In the genomic region with DNA sequence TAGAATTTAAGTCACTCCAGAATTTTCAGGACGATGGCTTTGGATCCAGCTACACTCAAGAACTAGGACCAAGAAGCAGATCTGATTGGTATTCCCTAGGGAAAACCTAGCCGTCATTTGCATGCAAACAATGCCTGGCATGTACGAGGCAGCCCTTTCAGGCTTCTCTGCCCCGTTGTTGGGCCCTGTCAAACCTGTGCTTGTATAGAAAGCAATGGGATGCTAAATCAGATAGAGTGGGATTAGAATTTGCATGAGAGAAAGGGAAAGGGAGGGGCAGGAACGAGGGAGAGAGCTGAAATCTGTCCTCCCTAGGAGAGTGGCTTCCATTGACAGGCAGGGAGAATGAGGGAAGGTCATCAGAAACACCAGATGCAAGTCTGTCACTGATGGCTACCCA, we compare ENCODE assay signal across 2 cellular contexts.
TF ChIP-seq lines count a peak whose summit lies in the region.

No MANE protein-coding gene starts in this region.

TF ChIP-seq in GM23338, 12 proteins besides CTCF, POLR2A, EP300 and RAD21:
- TF ChIP-seq STAT1 (IDR thresholded peaks at IDR 0.05; ENCODE audit: unreplicated experiment) (no peak), ZNF114 (CRISPR knock-in tag; IDR thresholded peaks at IDR 0.05) (no peak), JUNB (IDR thresholded peaks at IDR 0.05; ENCODE audit: unreplicated experiment) (no peak), NANOG (IDR thresholded peaks at IDR 0.05; ENCODE audit: borderline replicate concordance) (no peak)
- TF ChIP-seq, protein P1, sequence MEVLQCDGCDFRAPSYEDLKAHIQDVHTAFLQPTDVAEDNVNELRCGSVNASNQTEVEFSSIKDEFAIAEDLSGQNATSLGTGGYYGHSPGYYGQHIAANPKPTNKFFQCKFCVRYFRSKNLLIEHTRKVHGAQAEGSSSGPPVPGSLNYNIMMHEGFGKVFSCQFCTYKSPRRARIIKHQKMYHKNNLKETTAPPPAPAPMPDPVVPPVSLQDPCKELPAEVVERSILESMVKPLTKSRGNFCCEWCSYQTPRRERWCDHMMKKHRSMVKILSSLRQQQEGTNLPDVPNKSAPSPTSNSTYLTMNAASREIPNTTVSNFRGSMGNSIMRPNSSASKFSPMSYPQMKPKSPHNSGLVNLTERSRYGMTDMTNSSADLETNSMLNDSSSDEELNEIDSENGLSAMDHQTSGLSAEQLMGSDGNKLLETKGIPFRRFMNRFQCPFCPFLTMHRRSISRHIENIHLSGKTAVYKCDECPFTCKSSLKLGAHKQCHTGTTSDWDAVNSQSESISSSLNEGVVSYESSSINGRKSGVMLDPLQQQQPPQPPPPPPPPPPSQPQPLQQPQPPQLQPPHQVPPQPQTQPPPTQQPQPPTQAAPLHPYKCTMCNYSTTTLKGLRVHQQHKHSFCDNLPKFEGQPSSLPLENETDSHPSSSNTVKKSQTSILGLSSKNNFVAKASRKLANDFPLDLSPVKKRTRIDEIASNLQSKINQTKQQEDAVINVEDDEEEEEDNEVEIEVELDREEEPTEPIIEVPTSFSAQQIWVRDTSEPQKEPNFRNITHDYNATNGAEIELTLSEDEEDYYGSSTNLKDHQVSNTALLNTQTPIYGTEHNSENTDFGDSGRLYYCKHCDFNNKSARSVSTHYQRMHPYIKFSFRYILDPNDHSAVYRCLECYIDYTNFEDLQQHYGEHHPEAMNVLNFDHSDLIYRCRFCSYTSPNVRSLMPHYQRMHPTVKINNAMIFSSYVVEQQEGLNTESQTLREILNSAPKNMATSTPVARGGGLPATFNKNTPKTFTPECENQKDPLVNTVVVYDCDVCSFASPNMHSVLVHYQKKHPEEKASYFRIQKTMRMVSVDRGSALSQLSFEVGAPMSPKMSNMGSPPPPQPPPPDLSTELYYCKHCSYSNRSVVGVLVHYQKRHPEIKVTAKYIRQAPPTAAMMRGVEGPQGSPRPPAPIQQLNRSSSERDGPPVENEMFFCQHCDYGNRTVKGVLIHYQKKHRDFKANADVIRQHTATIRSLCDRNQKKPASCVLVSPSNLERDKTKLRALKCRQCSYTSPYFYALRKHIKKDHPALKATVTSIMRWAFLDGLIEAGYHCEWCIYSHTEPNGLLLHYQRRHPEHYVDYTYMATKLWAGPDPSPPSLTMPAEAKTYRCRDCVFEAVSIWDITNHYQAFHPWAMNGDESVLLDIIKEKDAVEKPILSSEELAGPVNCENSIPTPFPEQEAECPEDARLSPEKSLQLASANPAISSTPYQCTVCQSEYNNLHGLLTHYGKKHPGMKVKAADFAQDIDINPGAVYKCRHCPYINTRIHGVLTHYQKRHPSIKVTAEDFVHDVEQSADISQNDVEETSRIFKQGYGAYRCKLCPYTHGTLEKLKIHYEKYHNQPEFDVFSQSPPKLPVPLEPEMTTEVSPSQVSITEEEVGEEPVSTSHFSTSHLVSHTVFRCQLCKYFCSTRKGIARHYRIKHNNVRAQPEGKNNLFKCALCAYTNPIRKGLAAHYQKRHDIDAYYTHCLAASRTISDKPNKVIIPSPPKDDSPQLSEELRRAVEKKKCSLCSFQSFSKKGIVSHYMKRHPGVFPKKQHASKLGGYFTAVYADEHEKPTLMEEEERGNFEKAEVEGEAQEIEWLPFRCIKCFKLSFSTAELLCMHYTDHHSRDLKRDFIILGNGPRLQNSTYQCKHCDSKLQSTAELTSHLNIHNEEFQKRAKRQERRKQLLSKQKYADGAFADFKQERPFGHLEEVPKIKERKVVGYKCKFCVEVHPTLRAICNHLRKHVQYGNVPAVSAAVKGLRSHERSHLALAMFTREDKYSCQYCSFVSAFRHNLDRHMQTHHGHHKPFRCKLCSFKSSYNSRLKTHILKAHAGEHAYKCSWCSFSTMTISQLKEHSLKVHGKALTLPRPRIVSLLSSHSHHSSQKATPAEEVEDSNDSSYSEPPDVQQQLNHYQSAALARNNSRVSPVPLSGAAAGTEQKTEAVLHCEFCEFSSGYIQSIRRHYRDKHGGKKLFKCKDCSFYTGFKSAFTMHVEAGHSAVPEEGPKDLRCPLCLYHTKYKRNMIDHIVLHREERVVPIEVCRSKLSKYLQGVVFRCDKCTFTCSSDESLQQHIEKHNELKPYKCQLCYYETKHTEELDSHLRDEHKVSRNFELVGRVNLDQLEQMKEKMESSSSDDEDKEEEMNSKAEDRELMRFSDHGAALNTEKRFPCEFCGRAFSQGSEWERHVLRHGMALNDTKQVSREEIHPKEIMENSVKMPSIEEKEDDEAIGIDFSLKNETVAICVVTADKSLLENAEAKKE (CRISPR knock-in tag; IDR thresholded peaks at IDR 0.05): no peak
- TF ChIP-seq, protein P2, sequence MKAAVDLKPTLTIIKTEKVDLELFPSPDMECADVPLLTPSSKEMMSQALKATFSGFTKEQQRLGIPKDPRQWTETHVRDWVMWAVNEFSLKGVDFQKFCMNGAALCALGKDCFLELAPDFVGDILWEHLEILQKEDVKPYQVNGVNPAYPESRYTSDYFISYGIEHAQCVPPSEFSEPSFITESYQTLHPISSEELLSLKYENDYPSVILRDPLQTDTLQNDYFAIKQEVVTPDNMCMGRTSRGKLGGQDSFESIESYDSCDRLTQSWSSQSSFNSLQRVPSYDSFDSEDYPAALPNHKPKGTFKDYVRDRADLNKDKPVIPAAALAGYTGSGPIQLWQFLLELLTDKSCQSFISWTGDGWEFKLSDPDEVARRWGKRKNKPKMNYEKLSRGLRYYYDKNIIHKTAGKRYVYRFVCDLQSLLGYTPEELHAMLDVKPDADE (IDR thresholded peaks at IDR 0.05): no peak

TF ChIP-seq in H1, 55 proteins besides CTCF, POLR2A, EP300 and RAD21:
- TF ChIP-seq NRF1 (IDR thresholded peaks at IDR 0.05; ENCODE audit: low read depth, low read length) (no peak), HDAC2 (IDR thresholded peaks at IDR 0.05; ENCODE audit: borderline replicate concordance in 1 of 2, low read depth in 2 of 2, low read length in 2 of 2) (0 out of 4 replicates have a peak, but pooled peaks of 1 of the 2 experiments have one; percentile 29), CTBP2 (IDR thresholded peaks at IDR 0.05; ENCODE audit: borderline replicate concordance, insufficient read depth, insufficient read length, low read length) (peak; percentile 37), YY1 (IDR thresholded peaks at IDR 0.05; ENCODE audit: low read depth, low read length) (0 out of 2 replicates have a peak, but pooled peaks have one; percentile 44), SIN3A (conservative IDR thresholded peaks at IDR 0.05 in 1 of 2, IDR thresholded peaks at IDR 0.05 in 1 of 2; ENCODE audit: low read depth in 1 of 2, low read length in 2 of 2) (peak; percentile 59 to 82; a peak in 1 of 4 replicates), KDM4A (IDR thresholded peaks at IDR 0.05; ENCODE audit: low read depth, low read length, severe bottlenecking) (no peak), TEAD4 (IDR thresholded peaks at IDR 0.05; ENCODE audit: low read depth, low read length) (peak; percentile 85)
- TF ChIP-seq, protein P3, sequence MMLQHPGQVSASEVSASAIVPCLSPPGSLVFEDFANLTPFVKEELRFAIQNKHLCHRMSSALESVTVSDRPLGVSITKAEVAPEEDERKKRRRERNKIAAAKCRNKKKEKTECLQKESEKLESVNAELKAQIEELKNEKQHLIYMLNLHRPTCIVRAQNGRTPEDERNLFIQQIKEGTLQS (IDR thresholded peaks at IDR 0.05; ENCODE audit: insufficient read depth, low read depth, low read length): no peak
